In the genomic region with DNA sequence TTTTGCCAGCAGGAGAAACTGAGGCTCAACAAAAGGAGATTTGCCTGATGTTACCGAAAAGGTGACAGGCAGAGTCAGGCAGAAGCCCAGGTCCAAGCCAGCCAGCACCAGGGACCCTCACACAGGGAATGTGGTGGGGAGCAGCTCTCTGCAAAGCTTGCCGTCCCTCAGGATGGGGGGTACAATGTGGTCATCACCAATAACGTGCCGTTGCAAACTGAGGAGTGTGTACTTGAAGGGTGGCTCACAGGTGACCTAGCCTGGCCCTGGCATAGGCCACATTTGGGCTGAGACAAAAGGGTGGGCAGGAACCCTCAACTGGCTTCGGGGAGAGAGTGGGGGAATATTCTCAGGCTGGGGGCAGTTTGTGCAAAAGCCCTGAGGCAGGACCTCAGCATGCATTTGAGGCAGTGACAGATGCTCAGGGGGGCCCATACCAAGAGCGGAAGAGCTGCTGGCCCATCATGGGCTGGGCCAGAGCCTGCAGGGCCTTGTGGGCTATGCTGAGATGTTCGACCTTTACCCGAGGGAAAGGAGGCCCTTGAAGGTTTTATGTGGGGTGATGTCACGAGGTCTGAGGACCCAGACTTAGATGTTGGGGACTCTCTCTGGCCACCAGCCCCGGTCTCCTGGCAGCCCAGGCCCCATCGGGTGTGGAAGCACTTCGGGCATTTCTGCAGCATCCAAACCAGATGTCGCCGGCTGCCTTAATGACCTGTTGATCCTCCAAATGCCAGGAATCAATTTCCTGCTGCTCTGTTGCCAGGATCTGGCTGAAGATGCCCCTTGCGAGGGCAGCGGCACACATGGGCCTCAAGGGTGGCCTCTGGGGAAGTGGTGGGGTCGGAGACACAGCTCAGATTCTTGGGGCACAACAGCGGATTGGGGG, we compare ENCODE assay signal across 1 cellular context.
TF ChIP-seq lines count a peak whose summit lies in the region.

No MANE protein-coding gene starts in this region.

TF ChIP-seq in IMR-90, 13 proteins besides CTCF, POLR2A, EP300 and RAD21:
- no peak for TF ChIP-seq RFX5 (IDR thresholded peaks at IDR 0.05; ENCODE audit: low read depth, low read length)
- no peak for TF ChIP-seq BHLHE40 (IDR thresholded peaks at IDR 0.05; ENCODE audit: low read depth, low read length)
- no peak for TF ChIP-seq NFE2L2 (IDR thresholded peaks at IDR 0.05; ENCODE audit: low read depth, low read length)
- no peak for TF ChIP-seq RCOR1 (IDR thresholded peaks at IDR 0.05; ENCODE audit: insufficient replicate concordance, low read length)
- TF ChIP-seq MXI1 (IDR thresholded peaks at IDR 0.05; ENCODE audit: borderline replicate concordance, low read depth, low read length), result no peak
- no peak for TF ChIP-seq SMC3 (IDR thresholded peaks at IDR 0.05; ENCODE audit: low read depth, low read length)
- TF ChIP-seq MAZ (IDR thresholded peaks at IDR 0.05; ENCODE audit: borderline replicate concordance, low read depth, low read length), result no peak
- no peak for TF ChIP-seq CEBPB (IDR thresholded peaks at IDR 0.05; ENCODE audit: low read depth, low read length)
- TF ChIP-seq CHD1 (IDR thresholded peaks at IDR 0.05; ENCODE audit: low read depth, low read length), result no peak
- no peak for TF ChIP-seq FOS (IDR thresholded peaks at IDR 0.05; ENCODE audit: low read depth, low read length)
- TF ChIP-seq, protein P1, sequence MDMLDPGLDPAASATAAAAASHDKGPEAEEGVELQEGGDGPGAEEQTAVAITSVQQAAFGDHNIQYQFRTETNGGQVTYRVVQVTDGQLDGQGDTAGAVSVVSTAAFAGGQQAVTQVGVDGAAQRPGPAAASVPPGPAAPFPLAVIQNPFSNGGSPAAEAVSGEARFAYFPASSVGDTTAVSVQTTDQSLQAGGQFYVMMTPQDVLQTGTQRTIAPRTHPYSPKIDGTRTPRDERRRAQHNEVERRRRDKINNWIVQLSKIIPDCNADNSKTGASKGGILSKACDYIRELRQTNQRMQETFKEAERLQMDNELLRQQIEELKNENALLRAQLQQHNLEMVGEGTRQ (IDR thresholded peaks at IDR 0.05; ENCODE audit: low read depth, low read length), result no peak
- TF ChIP-seq, protein P2, sequence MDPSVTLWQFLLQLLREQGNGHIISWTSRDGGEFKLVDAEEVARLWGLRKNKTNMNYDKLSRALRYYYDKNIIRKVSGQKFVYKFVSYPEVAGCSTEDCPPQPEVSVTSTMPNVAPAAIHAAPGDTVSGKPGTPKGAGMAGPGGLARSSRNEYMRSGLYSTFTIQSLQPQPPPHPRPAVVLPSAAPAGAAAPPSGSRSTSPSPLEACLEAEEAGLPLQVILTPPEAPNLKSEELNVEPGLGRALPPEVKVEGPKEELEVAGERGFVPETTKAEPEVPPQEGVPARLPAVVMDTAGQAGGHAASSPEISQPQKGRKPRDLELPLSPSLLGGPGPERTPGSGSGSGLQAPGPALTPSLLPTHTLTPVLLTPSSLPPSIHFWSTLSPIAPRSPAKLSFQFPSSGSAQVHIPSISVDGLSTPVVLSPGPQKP (IDR thresholded peaks at IDR 0.05; ENCODE audit: borderline replicate concordance, low read depth, low read length), result no peak
- no peak for TF ChIP-seq MAFK (IDR thresholded peaks at IDR 0.05; ENCODE audit: low read depth, low read length)
